In the genomic region with DNA sequence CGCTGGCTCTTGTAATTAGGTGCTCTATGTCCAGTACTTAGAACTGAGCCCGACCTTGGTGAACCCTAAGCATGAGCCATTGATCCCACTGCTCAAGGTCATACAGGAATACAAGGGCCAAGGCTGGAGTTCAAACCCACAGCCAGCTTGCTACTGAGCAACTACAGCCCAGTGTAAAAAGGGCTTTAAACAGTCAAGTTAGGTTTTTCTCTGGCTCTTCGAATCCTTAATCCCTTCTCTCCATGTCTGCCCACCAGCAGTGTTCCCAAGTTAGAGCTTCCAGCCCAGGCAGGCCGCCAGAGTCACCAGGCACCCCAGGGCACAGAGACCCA, we compare ENCODE assay signal across 14 cellular contexts.
DNase-seq lines count a peak whose midpoint lies in the region; ATAC-seq and TF ChIP-seq lines count a peak whose summit lies in the region.
"Had no signal": no experiment of that assay in that cellular context is flagged by ENCODE, and none has a peak within 500 bp of the region (broad histone marks: within the 10 kb centered on the region; RNA-seq: fewer than 3 reads in every experiment).

No MANE protein-coding gene starts in this region.

- BruUV-seq in mammary epithelial cell (replicated peaks; lab: Mats Ljungman, UMichigan), result no TSS peak

- H3K36me3 ChIP-seq in breast epithelium (no peaks in the 10 kb centered on the region), mammary epithelial cell (ENCODE audit: insufficient read depth, low read length) (no peaks in the 10 kb centered on the region), esophagus (ENCODE audit: control insufficient read depth in 2 of 2, insufficient read depth in 2 of 2, low read length in 1 of 2) (no peaks in the 10 kb centered on the region), prostate gland (no peaks in the 10 kb centered on the region), upper lobe of left lung (no peaks in the 10 kb centered on the region)
- H3K36me3 ChIP-seq: BLaER1 had no signal

- no peak overlapping the region for H3K4me2 ChIP-seq in mammary epithelial cell (ENCODE audit: insufficient read depth, low read depth, low read length)
- H3K4me2 ChIP-seq: BLaER1 had no signal

- no peaks in the 10 kb centered on the region for H3K27me3 ChIP-seq in breast epithelium
- no peaks in the 10 kb centered on the region for H3K27me3 ChIP-seq in mammary epithelial cell (ENCODE audit: insufficient read depth, low read length)
- H3K27me3 ChIP-seq in esophagus (ENCODE audit: control insufficient read depth in 1 of 2, insufficient read depth in 2 of 2, low read length in 2 of 2), result no peaks in the 10 kb centered on the region
- no peaks in the 10 kb centered on the region for H3K27me3 ChIP-seq in prostate gland (replicated peaks; ENCODE audit: insufficient read depth)
- no peaks in the 10 kb centered on the region for H3K27me3 ChIP-seq in upper lobe of left lung
- H3K27me3 ChIP-seq: BLaER1 had no signal

- no peak for ATAC-seq in upper lobe of left lung (ENCODE audit: low FRiP score in 2 of 2)

- H3K4me3 ChIP-seq in breast epithelium, result no peak overlapping the region
- H3K4me3 ChIP-seq in mammary epithelial cell (replicated peaks in 1 of 3; ENCODE audit: insufficient read depth in 1 of 3, low read depth in 2 of 3, low read length in 3 of 3), result no peak overlapping the region
- H3K4me3 ChIP-seq in esophagus (ENCODE audit: low read depth in 1 of 2, low read length in 2 of 2), result no peak overlapping the region
- H3K4me3 ChIP-seq in prostate gland, result no peak overlapping the region
- no peak overlapping the region for H3K4me3 ChIP-seq in upper lobe of left lung
- H3K4me3 ChIP-seq: BLaER1 had no signal

- H2AFZ ChIP-seq in mammary epithelial cell (ENCODE audit: low read depth, low read length), result no peak overlapping the region

- TF ChIP-seq CTCF in breast epithelium (IDR thresholded peaks at IDR 0.05) (no peak), mammary epithelial cell (conservative IDR thresholded peaks at IDR 0.05 in 1 of 2, IDR thresholded peaks at IDR 0.05 in 1 of 2; ENCODE audit: extremely low read depth in 1 of 2, insufficient read depth in 1 of 2, low read depth in 1 of 2, low read length in 2 of 2) (no peak), prostate gland (IDR thresholded peaks at IDR 0.05) (no peak), upper lobe of left lung (IDR thresholded peaks at IDR 0.05) (no peak)

- in situ Hi-C loops in mammary epithelial cell (cut with MboI; ENCODE audit: low sequenced_read_pairs in 2 of 2), result no loop called here

- TF ChIP-seq POLR2A in breast epithelium (IDR thresholded peaks at IDR 0.05) (no peak), prostate gland (IDR thresholded peaks at IDR 0.05) (no peak), upper lobe of left lung (IDR thresholded peaks at IDR 0.05) (no peak)

- no peak for DNase-seq in breast epithelium (ENCODE audit: low spot score in 2 of 2)
- DNase-seq in mammary epithelial cell, result no peak
- no peak for DNase-seq in prostate gland (ENCODE audit: low spot score)
- DNase-seq in upper lobe of left lung, result no peak
- DNase-seq in SW480 (ENCODE audit: low spot score), result no peak
- DNase-seq in cerebellar nuclear complex (lab: John Stamatoyannopoulos, UW), result no peak
- no peak for DNase-seq in activated effector memory CD4-positive, alpha-beta T cell treated with Interleukin-2 at 50 U/mL for 16 hours
- DNase-seq: 8988T; AML-193; Caco-2; CD8-positive, alpha-beta memory T cell had no signal

- WGBS in mammary epithelial cell (ENCODE audit: low coverage, missing lambda C conversion rate), result 66% methylated on average over 4 of the region's 4 CpGs
- 66 to 73% methylated on average over 4 of the region's 4 CpGs for WGBS in esophagus, 2 donors
- 84% methylated on average over 4 of the region's 4 CpGs for WGBS in prostate gland
- 72 to 89% methylated on average over 4 of the region's 4 CpGs for WGBS in upper lobe of left lung, 2 donors

- H4K20me1 ChIP-seq in mammary epithelial cell (ENCODE audit: insufficient read depth, low read length), result no peaks in the 10 kb centered on the region
- H4K20me1 ChIP-seq: BLaER1 had no signal

- CTCF ChIA-PET in mammary epithelial cell (lab: Charles Lee; ENCODE audit: low non-redundant PET), result no interaction called here

- H3K9me3 ChIP-seq in breast epithelium, result no peaks in the 10 kb centered on the region
- no peaks in the 10 kb centered on the region for H3K9me3 ChIP-seq in mammary epithelial cell (replicated peaks; ENCODE audit: insufficient read depth, low read length)
- no peaks in the 10 kb centered on the region for H3K9me3 ChIP-seq in esophagus (ENCODE audit: control insufficient read depth in 2 of 2, insufficient read depth in 1 of 2, low read depth in 1 of 2, low read length in 1 of 2)
- H3K9me3 ChIP-seq in prostate gland, result no peaks in the 10 kb centered on the region
- no peaks in the 10 kb centered on the region for H3K9me3 ChIP-seq in upper lobe of left lung
- H3K9me3 ChIP-seq: BLaER1, Caco-2 had no signal

- no peak overlapping the region for H3K9ac ChIP-seq in mammary epithelial cell (ENCODE audit: insufficient read depth, low read length)
- H3K9ac ChIP-seq: BLaER1 had no signal

- TF ChIP-seq EP300 in upper lobe of left lung (IDR thresholded peaks at IDR 0.05), result no peak

- dilution Hi-C loops in mammary epithelial cell (cut with HindIII; ENCODE audit: low sequenced_read_pairs), result no loop called here

- H3K4me1 ChIP-seq in breast epithelium, result peaks cover 7 to 8% of the 10 kb centered on the region in 2 donors
- H3K4me1 ChIP-seq in mammary epithelial cell (ENCODE audit: insufficient read depth, low read length), result peaks cover 23% of the 10 kb centered on the region
- peaks cover 2 to 17% of the 10 kb centered on the region in 2 donors for H3K4me1 ChIP-seq in esophagus (ENCODE audit: control insufficient read depth in 2 of 2, insufficient read depth in 2 of 2, low read length in 1 of 2)
- H3K4me1 ChIP-seq in prostate gland (replicated peaks), result peaks cover 18% of the 10 kb centered on the region
- H3K4me1 ChIP-seq in upper lobe of left lung, result no peaks in the 10 kb centered on the region
- H3K4me1 ChIP-seq: Caco-2 had no signal

- H3K79me2 ChIP-seq in mammary epithelial cell (ENCODE audit: insufficient read depth, low read length), result no peaks in the 10 kb centered on the region

- intact Hi-C loops in breast epithelium (cut with DNase I; ENCODE audit: low total_unique reads) (no loop called here), mammary epithelial cell (cut with micrococcal nuclease) (loop anchor here (10.0 kb wide), 1 partner anchor 160 kb away; no protein-coding TSS in a partner anchor), prostate gland (cut with DNase I) (no loop called here)

- H3K27ac ChIP-seq in breast epithelium, result peak overlapping the region; percentile 80 to 85
- H3K27ac ChIP-seq in mammary epithelial cell (ENCODE audit: insufficient read depth, low read depth, low read length), result no peak overlapping the region
- peak overlapping the region; percentile 78 to 96 for H3K27ac ChIP-seq in esophagus (ENCODE audit: low read depth in 2 of 2, low read length in 1 of 2)
- H3K27ac ChIP-seq in prostate gland, result peak overlapping the region; percentile 45 to 59
- no peak overlapping the region for H3K27ac ChIP-seq in upper lobe of left lung
- H3K27ac ChIP-seq: BLaER1, HL-60 had no signal

Comparison
In these comparisons a context has a peak if more than half of its experiments do, and no peak if none do; other contexts are left out.
1. H3K27ac ChIP-seq: peak in breast epithelium (2 of 2), esophagus (2 of 2) and prostate gland (2 of 2); none in mammary epithelial cell (single experiment) and upper lobe of left lung (0 of 4).